8 cellular contexts compared by ENCODE assay signal in the genomic region with DNA sequence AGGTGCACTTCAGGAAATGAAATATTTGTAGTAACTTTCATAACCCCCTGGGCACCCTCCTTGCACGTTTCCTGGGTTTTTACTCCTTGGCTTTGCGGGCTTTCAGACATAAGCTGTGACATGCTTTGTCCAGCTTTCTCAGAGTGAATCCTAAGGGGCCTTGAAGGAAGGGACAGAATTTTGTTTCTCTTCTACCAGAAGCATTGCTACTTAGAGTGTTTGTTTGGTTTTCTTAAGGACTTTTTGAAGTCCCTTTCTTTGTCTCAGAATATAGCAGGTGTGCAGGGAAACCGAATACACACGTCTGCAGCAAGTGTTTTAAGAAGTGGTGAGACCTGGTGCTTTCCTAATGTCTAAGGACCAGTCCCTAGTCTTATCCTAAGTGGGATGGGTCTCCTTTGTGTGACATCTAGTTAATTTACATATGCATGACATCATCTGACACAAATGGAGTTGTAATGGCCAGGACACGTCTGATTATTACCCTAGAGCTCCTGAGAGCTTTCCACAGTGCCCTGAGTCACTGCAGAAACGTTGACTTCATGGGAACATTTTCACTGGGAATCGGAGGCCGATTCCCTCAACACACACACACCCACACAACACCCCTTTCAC. TPM values are rescaled to one million over a fixed set of nuclear protein-coding genes. Genes with fewer than 3 reads are reported as not detected.
DNase-seq lines count a peak whose midpoint lies in the region; ATAC-seq, FAIRE-seq and TF ChIP-seq lines count a peak whose summit lies in the region.

No MANE protein-coding gene starts in this region.

- H3K4me3 Mint-ChIP-seq in activated T-helper 17 cell treated with anti-CD3 and anti-CD28 coated beads, Interleukin-2, amount 50 U/mL, for 72 hours: peak overlapping the region; percentile 70
- peak overlapping the region; percentile 63 for H3K4me3 Mint-ChIP-seq in stimulated activated effector memory CD8-positive, alpha-beta T cell treated with anti-CD3 and anti-CD28 coated beads, Interleukin-12 subunit alpha, Interleukin-12 subunit beta, amount 100 ng/mL, for 72 hours

- H4K20me1 ChIP-seq in HCT116 (ENCODE audit: insufficient read depth): no peaks in the 10 kb centered on the region

- peak overlapping the region; percentile 2 to 60; a peak in 2 of 4 replicates for H3K4me3 ChIP-seq in HCT116 (replicated peaks in 1 of 2; ENCODE audit: low read depth in 1 of 2, low read length in 2 of 2)

- no peak for TF ChIP-seq RAD21 in HCT116 (IDR thresholded peaks at IDR 0.05; ENCODE audit: low read depth)

- no peak overlapping the region for H3K9ac ChIP-seq in HCT116 (ENCODE audit: low read length)

- H3K36me3 Mint-ChIP-seq in activated T-helper 17 cell treated with anti-CD3 and anti-CD28 coated beads, Interleukin-2, amount 50 U/mL, for 72 hours (ENCODE audit: low read depth): no peaks in the 10 kb centered on the region
- no peaks in the 10 kb centered on the region for H3K36me3 Mint-ChIP-seq in stimulated activated effector memory CD8-positive, alpha-beta T cell treated with anti-CD3 and anti-CD28 coated beads, Interleukin-12 subunit alpha, Interleukin-12 subunit beta, amount 100 ng/mL, for 72 hours

- H3K27ac Mint-ChIP-seq in activated T-helper 17 cell treated with anti-CD3 and anti-CD28 coated beads, Interleukin-2, amount 50 U/mL, for 72 hours: no peak overlapping the region
- H3K27ac Mint-ChIP-seq in stimulated activated effector memory CD8-positive, alpha-beta T cell treated with anti-CD3 and anti-CD28 coated beads, Interleukin-12 subunit alpha, Interleukin-12 subunit beta, amount 100 ng/mL, for 72 hours: no peak overlapping the region

- H3K36me3 ChIP-seq in HCT116 (ENCODE audit: control insufficient read depth in 1 of 2, insufficient read depth in 2 of 2, low read length in 2 of 2): no peaks in the 10 kb centered on the region

- POLR2A ChIA-PET in HCT116 (lab: Charles Lee): no interaction called here

- peak overlapping the region; percentile 90 for H3K4me2 ChIP-seq in HCT116 (ENCODE audit: low read length)

- no peak for TF ChIP-seq CTCF in HCT116 (IDR thresholded peaks at IDR 0.05 in 2 of 3, conservative IDR thresholded peaks at IDR 0.05 in 1 of 3; ENCODE audit: borderline replicate concordance in 1 of 3, insufficient read depth in 1 of 3, low read depth in 2 of 3, low read length in 2 of 3)

- H3K4me1 ChIP-seq in HCT116 (ENCODE audit: control insufficient read depth in 1 of 2, insufficient read depth in 2 of 2, low read length in 2 of 2): peaks cover 4 to 18% of the 10 kb centered on the region in 2 experiments; a peak in 3 of 4 replicates

- H3K9me2 ChIP-seq in HCT116 (ENCODE audit: insufficient read depth): no peaks in the 10 kb centered on the region

- H3K9me3 Mint-ChIP-seq in activated T-helper 17 cell treated with anti-CD3 and anti-CD28 coated beads, Interleukin-2, amount 50 U/mL, for 72 hours: no peaks in the 10 kb centered on the region
- H3K9me3 Mint-ChIP-seq in stimulated activated effector memory CD8-positive, alpha-beta T cell treated with anti-CD3 and anti-CD28 coated beads, Interleukin-12 subunit alpha, Interleukin-12 subunit beta, amount 100 ng/mL, for 72 hours: no peaks in the 10 kb centered on the region

- peaks cover 30% of the 10 kb centered on the region for H3K27me3 Mint-ChIP-seq in activated T-helper 17 cell treated with anti-CD3 and anti-CD28 coated beads, Interleukin-2, amount 50 U/mL, for 72 hours

- no peaks in the 10 kb centered on the region for H3K27me3 ChIP-seq in HCT116 (ENCODE audit: insufficient read depth, low read length)

- no peak for ATAC-seq in HCT116
- ATAC-seq in activated T-helper 17 cell treated with anti-CD3 and anti-CD28 coated beads, Interleukin-2, amount 50 U/mL, for 72 hours (replicated peaks): no peak
- no peak for ATAC-seq in stimulated activated effector memory CD8-positive, alpha-beta T cell treated with anti-CD3 and anti-CD28 coated beads, Interleukin-12 subunit alpha, Interleukin-12 subunit beta, amount 100 ng/mL, for 72 hours

- CTCF ChIA-PET in HCT116 (lab: Charles Lee): no interaction called here

- TF ChIP-seq POLR2A in HCT116 (IDR thresholded peaks at IDR 0.05; ENCODE audit: borderline replicate concordance, extremely low read depth, insufficient read depth, insufficient read length) (no peak), GM12891 (IDR thresholded peaks at IDR 0.05; ENCODE audit: low read depth, low read length) (no peak)

- H3K79me2 ChIP-seq in HCT116 (ENCODE audit: insufficient read depth, low read length): no peaks in the 10 kb centered on the region

- DNase-seq in DMS53 treated with DMSO at 0.1 percent for 48 hours (lab: John Stamatoyannopoulos, UW; ENCODE audit: unreplicated experiment) (peak; percentile 76), HCT116 (ENCODE audit: low read depth, low spot score) (no peak), iPS-NIHi11 (ENCODE audit: low spot score) (peak; percentile 54), MV-4-11 (lab: John Stamatoyannopoulos, UW) (no peak), GM12891 (ENCODE audit: insufficient read length, low spot score) (no peak), COLO829 (ENCODE audit: low spot score) (no peak)
- no peak for DNase-seq in stimulated activated effector memory CD8-positive, alpha-beta T cell treated with anti-CD3 and anti-CD28 coated beads, Interleukin-12 subunit alpha, Interleukin-12 subunit beta, amount 100 ng/mL, for 72 hours (ENCODE audit: low spot score in 2 of 2)

- no peaks in the 10 kb centered on the region for H3K4me1 Mint-ChIP-seq in activated T-helper 17 cell treated with anti-CD3 and anti-CD28 coated beads, Interleukin-2, amount 50 U/mL, for 72 hours
- H3K4me1 Mint-ChIP-seq in stimulated activated effector memory CD8-positive, alpha-beta T cell treated with anti-CD3 and anti-CD28 coated beads, Interleukin-12 subunit alpha, Interleukin-12 subunit beta, amount 100 ng/mL, for 72 hours: no peaks in the 10 kb centered on the region

- no peak overlapping the region for H2AFZ ChIP-seq in HCT116 (ENCODE audit: low read depth, low read length, poor library complexity, severe bottlenecking)

- no peak overlapping the region for H3K27ac ChIP-seq in HCT116 (ENCODE audit: low read depth, low read length)

- intact Hi-C loops in HCT116 (cut with micrococcal nuclease): no loop called here

- RAD21 ChIA-PET in HCT116 (lab: Charles Lee; ENCODE audit: low non-redundant PET in 1 of 2, low total read pairs in 2 of 2, uncharacterized antibody in 2 of 2, unreplicated experiment in 2 of 2): no interaction called here

- FAIRE-seq in GM12891 (lab: Jason Lieb, UNC): no peak

- BruUV-seq in HCT116 (replicated peaks; lab: Mats Ljungman, UMichigan): TSS peak; percentile 45

- H3K9me3 ChIP-seq in HCT116 (ENCODE audit: control insufficient read depth in 1 of 2, insufficient read depth in 1 of 2, low read depth in 1 of 2, low read length in 2 of 2): no peaks in the 10 kb centered on the region

TF ChIP-seq in HCT116, 20 proteins besides CTCF, POLR2A, EP300 and RAD21:
- TF ChIP-seq JUND (IDR thresholded peaks at IDR 0.05) (no peak), CBX3 (IDR thresholded peaks at IDR 0.05; ENCODE audit: low read depth) (no peak), EZH2phosphoT487 (IDR thresholded peaks at IDR 0.05; ENCODE audit: borderline replicate concordance) (no peak), ZFX (IDR thresholded peaks at IDR 0.05) (no peak)
- TF ChIP-seq, protein P1, sequence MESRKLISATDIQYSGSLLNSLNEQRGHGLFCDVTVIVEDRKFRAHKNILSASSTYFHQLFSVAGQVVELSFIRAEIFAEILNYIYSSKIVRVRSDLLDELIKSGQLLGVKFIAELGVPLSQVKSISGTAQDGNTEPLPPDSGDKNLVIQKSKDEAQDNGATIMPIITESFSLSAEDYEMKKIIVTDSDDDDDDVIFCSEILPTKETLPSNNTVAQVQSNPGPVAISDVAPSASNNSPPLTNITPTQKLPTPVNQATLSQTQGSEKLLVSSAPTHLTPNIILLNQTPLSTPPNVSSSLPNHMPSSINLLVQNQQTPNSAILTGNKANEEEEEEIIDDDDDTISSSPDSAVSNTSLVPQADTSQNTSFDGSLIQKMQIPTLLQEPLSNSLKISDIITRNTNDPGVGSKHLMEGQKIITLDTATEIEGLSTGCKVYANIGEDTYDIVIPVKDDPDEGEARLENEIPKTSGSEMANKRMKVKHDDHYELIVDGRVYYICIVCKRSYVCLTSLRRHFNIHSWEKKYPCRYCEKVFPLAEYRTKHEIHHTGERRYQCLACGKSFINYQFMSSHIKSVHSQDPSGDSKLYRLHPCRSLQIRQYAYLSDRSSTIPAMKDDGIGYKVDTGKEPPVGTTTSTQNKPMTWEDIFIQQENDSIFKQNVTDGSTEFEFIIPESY (IDR thresholded peaks at IDR 0.05; ENCODE audit: extremely low read depth, insufficient replicate concordance, low read length): no peak

TF ChIP-seq in GM12891, 5 proteins besides CTCF, POLR2A, EP300 and RAD21:
- TF ChIP-seq SPI1 (IDR thresholded peaks at IDR 0.05; ENCODE audit: low read depth, low read length) (no peak), TAF1 (IDR thresholded peaks at IDR 0.05; ENCODE audit: low read depth, low read length) (no peak)

RNA-seq across cellular contexts. Expression of a gene that starts 1.3 kb away (rescaled TPM):
- 8.9 TPM for total RNA-seq in HCT116 (2021; ENCODE audit: unreplicated experiment)
- 6.6 and 9.3 TPM in 2 replicates for polyA plus RNA-seq in HCT116 (2012)
- 1 to 10 TPM in 1 of 2 donors, under 1 TPM in 1; 0.28 to 2.4 TPM for total RNA-seq in activated T-helper 17 cell treated with anti-CD3 and anti-CD28 coated beads, Interleukin-2, amount 50 U/mL, for 72 hours
- 0.60 TPM for polyA plus RNA-seq in GM12891 (2012; ENCODE audit: low read depth, missing spikeins)

RNA-seq across cellular contexts. Expression of a gene that starts 36.9 kb away (rescaled TPM):
- total RNA-seq in HCT116 (2021; ENCODE audit: unreplicated experiment): 1.3 TPM
- 0.25 and 0.57 TPM in 2 replicates for polyA plus RNA-seq in HCT116 (2012)
- under 1 TPM in 1 of 2 donors, not detected in 1; 0.32 TPM for total RNA-seq in activated T-helper 17 cell treated with anti-CD3 and anti-CD28 coated beads, Interleukin-2, amount 50 U/mL, for 72 hours
- polyA plus RNA-seq in GM12891 (2012; ENCODE audit: low read depth, missing spikeins): not detected

Comparison
In these comparisons a context has a peak if more than half of its experiments do, and no peak if none do; other contexts are left out.
1. DNase-seq: peak in DMS53 treated with DMSO at 0.1 percent for 48 hours (single experiment) and iPS-NIHi11 (single experiment); none in HCT116 (single experiment), stimulated activated effector memory CD8-positive, alpha-beta T cell treated with anti-CD3 and anti-CD28 coated beads, Interleukin-12 subunit alpha, Interleukin-12 subunit beta, amount 100 ng/mL, for 72 hours (0 of 2), MV-4-11 (single experiment), GM12891 (single experiment) and COLO829 (single experiment).